In the genomic region with DNA sequence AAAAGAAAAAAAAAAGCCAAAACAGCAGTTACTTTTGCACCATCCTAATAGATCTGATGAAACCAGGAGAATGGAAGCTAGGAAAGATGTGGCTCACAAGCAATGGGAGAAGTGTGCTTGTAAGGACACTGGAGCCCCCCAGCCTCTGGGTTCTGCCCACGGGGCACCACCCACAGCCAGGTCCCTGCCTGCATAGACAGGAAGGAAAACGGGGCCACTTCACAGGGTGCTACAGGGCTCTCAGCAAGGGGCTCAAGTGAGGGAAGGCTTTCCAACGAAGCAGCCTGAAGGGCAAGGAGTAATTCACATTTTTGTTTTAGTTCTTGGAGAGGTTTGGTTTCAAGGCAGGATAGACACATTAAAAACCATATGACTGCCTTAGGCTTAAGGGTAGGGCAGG, we compare ENCODE assay signal across 1 cellular context.
TF ChIP-seq lines count a peak whose summit lies in the region.

No MANE protein-coding gene starts in this region.

TF ChIP-seq in IMR-90, 13 proteins besides CTCF, POLR2A, EP300 and RAD21 (continued from another document):
- TF ChIP-seq CHD1 (IDR thresholded peaks at IDR 0.05; ENCODE audit: low read depth, low read length) (no peak), CEBPB (IDR thresholded peaks at IDR 0.05; ENCODE audit: low read depth, low read length) (no peak), RFX5 (IDR thresholded peaks at IDR 0.05; ENCODE audit: low read depth, low read length) (no peak), RCOR1 (IDR thresholded peaks at IDR 0.05; ENCODE audit: insufficient replicate concordance, low read length) (no peak), MXI1 (IDR thresholded peaks at IDR 0.05; ENCODE audit: borderline replicate concordance, low read depth, low read length) (no peak), BHLHE40 (IDR thresholded peaks at IDR 0.05; ENCODE audit: low read depth, low read length) (no peak), MAFK (IDR thresholded peaks at IDR 0.05; ENCODE audit: low read depth, low read length) (no peak), NFE2L2 (IDR thresholded peaks at IDR 0.05; ENCODE audit: low read depth, low read length) (no peak), MAZ (IDR thresholded peaks at IDR 0.05; ENCODE audit: borderline replicate concordance, low read depth, low read length) (no peak), FOS (IDR thresholded peaks at IDR 0.05; ENCODE audit: low read depth, low read length) (no peak), SMC3 (IDR thresholded peaks at IDR 0.05; ENCODE audit: low read depth, low read length) (no peak)
- TF ChIP-seq, protein P1, sequence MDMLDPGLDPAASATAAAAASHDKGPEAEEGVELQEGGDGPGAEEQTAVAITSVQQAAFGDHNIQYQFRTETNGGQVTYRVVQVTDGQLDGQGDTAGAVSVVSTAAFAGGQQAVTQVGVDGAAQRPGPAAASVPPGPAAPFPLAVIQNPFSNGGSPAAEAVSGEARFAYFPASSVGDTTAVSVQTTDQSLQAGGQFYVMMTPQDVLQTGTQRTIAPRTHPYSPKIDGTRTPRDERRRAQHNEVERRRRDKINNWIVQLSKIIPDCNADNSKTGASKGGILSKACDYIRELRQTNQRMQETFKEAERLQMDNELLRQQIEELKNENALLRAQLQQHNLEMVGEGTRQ (IDR thresholded peaks at IDR 0.05; ENCODE audit: low read depth, low read length), result no peak
